ENCODE assay signal across 2 cellular contexts in genomic region chr20:36861625-36861874, GRCh38.
TF ChIP-seq lines count a peak whose summit lies in the region.

No MANE protein-coding gene starts in this region.

TF ChIP-seq in GM12878, 131 proteins besides CTCF, POLR2A, EP300 and RAD21:
- TF ChIP-seq BHLHE40 (IDR thresholded peaks at IDR 0.05; ENCODE audit: borderline replicate concordance in 1 of 2, low read depth in 2 of 2, low read length in 1 of 2) (0 out of 4 replicates have a peak, but pooled peaks of 1 of the 2 experiments have one; percentile 5), NFYA (IDR thresholded peaks at IDR 0.05; ENCODE audit: borderline replicate concordance, low read depth, low read length) (no peak), DPF2 (IDR thresholded peaks at IDR 0.05) (0 out of 2 replicates have a peak, but pooled peaks have one; percentile 21)

TF ChIP-seq in HepG2, 621 proteins besides CTCF, POLR2A, EP300 and RAD21 (continues in another document):
- TF ChIP-seq FOXO1 (CRISPR knock-in tag; IDR thresholded peaks at IDR 0.05) (peak; percentile 24; the same call in 1 of the 2 replicates), NCOA5 (CRISPR knock-in tag; IDR thresholded peaks at IDR 0.05) (no peak), ATF3 (CRISPR knock-in tag; IDR thresholded peaks at IDR 0.05) (peak; percentile 33; the same call in 1 of the 2 replicates), ZNF768 (CRISPR knock-in tag; IDR thresholded peaks at IDR 0.05) (no peak), MEF2D (CRISPR knock-in tag; IDR thresholded peaks at IDR 0.05) (no peak), LCORL (IDR thresholded peaks at IDR 0.05) (no peak), LCORL (CRISPR knock-in tag; IDR thresholded peaks at IDR 0.05) (no peak), ZNF431 (CRISPR knock-in tag; IDR thresholded peaks at IDR 0.05; ENCODE audit: borderline replicate concordance, low read depth) (no peak), MLXIP (CRISPR knock-in tag; IDR thresholded peaks at IDR 0.05; ENCODE audit: borderline replicate concordance) (no peak), TFDP2 (CRISPR knock-in tag; IDR thresholded peaks at IDR 0.05) (no peak), HNRNPH1 (optimal IDR thresholded peaks at IDR 0.05; ENCODE audit: low read depth, low read length) (no peak), HMG20A (CRISPR knock-in tag; IDR thresholded peaks at IDR 0.05; ENCODE audit: borderline replicate concordance) (no peak), JDP2 (CRISPR knock-in tag; IDR thresholded peaks at IDR 0.05; ENCODE audit: borderline replicate concordance) (no peak), ZNF30 (CRISPR knock-in tag; IDR thresholded peaks at IDR 0.05) (0 out of 2 replicates have a peak, but pooled peaks have one; percentile 2), ZFP36L1 (CRISPR knock-in tag; IDR thresholded peaks at IDR 0.05) (no peak), RARA (CRISPR knock-in tag; IDR thresholded peaks at IDR 0.05) (no peak), TSC22D2 (CRISPR knock-in tag; IDR thresholded peaks at IDR 0.05; ENCODE audit: borderline replicate concordance) (0 out of 2 replicates have a peak, but pooled peaks have one; percentile 16), SIX1 (CRISPR knock-in tag; IDR thresholded peaks at IDR 0.05; ENCODE audit: borderline replicate concordance) (no peak), RFXANK (CRISPR knock-in tag; IDR thresholded peaks at IDR 0.05) (0 out of 2 replicates have a peak, but pooled peaks have one; percentile 6), ZNF770 (CRISPR knock-in tag; IDR thresholded peaks at IDR 0.05) (no peak), NFKB2 (CRISPR knock-in tag; IDR thresholded peaks at IDR 0.05; ENCODE audit: borderline replicate concordance) (0 out of 2 replicates have a peak, but pooled peaks have one; percentile 25), ZNF720 (CRISPR knock-in tag; IDR thresholded peaks at IDR 0.05) (no peak), KLF6 (CRISPR knock-in tag; IDR thresholded peaks at IDR 0.05) (no peak; the same call in 1 of the 2 replicates), ZFP1 (CRISPR knock-in tag; IDR thresholded peaks at IDR 0.05) (no peak), ZNF550 (CRISPR knock-in tag; IDR thresholded peaks at IDR 0.05; ENCODE audit: borderline replicate concordance) (0 out of 2 replicates have a peak, but pooled peaks have one; percentile 28), PATZ1 (CRISPR knock-in tag; IDR thresholded peaks at IDR 0.05) (no peak), KMT2A (CRISPR knock-in tag; IDR thresholded peaks at IDR 0.05) (peak; percentile 14; the same call in 1 of the 2 replicates), TCF12 (IDR thresholded peaks at IDR 0.05) (no peak), TCF12 (CRISPR knock-in tag; IDR thresholded peaks at IDR 0.05) (no peak), ZNF530 (CRISPR knock-in tag; IDR thresholded peaks at IDR 0.05; ENCODE audit: low read depth) (no peak), IKZF5 (CRISPR knock-in tag; IDR thresholded peaks at IDR 0.05) (peak; percentile 4; the same call in 1 of the 2 replicates), ELF1 (CRISPR knock-in tag; IDR thresholded peaks at IDR 0.05) (no peak), ZBTB33 (CRISPR knock-in tag; IDR thresholded peaks at IDR 0.05) (no peak), ZNF543 (CRISPR knock-in tag; IDR thresholded peaks at IDR 0.05) (no peak), YEATS2 (CRISPR knock-in tag; IDR thresholded peaks at IDR 0.05; ENCODE audit: borderline replicate concordance) (peak; percentile 0; the same call in 1 of the 2 replicates), NFIB (CRISPR knock-in tag; IDR thresholded peaks at IDR 0.05; ENCODE audit: borderline replicate concordance) (0 out of 2 replicates have a peak, but pooled peaks have one; percentile 41), ZFP91 (CRISPR knock-in tag; IDR thresholded peaks at IDR 0.05; ENCODE audit: borderline replicate concordance) (no peak), ZNF607 (CRISPR knock-in tag; IDR thresholded peaks at IDR 0.05; ENCODE audit: borderline replicate concordance) (no peak), ZNF549 (CRISPR knock-in tag; IDR thresholded peaks at IDR 0.05) (no peak), HNF1B (CRISPR knock-in tag; IDR thresholded peaks at IDR 0.05) (no peak), MIER2 (CRISPR knock-in tag; IDR thresholded peaks at IDR 0.05) (no peak), DR1 (CRISPR knock-in tag; IDR thresholded peaks at IDR 0.05) (no peak), MAFF (IDR thresholded peaks at IDR 0.05; ENCODE audit: low read depth, low read length) (no peak), ZGPAT (CRISPR knock-in tag; IDR thresholded peaks at IDR 0.05) (0 out of 2 replicates have a peak, but pooled peaks have one; percentile 26), ARNT2 (CRISPR knock-in tag; IDR thresholded peaks at IDR 0.05; ENCODE audit: low read depth) (no peak), ZBTB38 (CRISPR knock-in tag; IDR thresholded peaks at IDR 0.05) (peak; percentile 76; the same call in 1 of the 2 replicates), ZC3H4 (CRISPR knock-in tag; IDR thresholded peaks at IDR 0.05; ENCODE audit: borderline replicate concordance) (no peak), SATB2 (CRISPR knock-in tag; IDR thresholded peaks at IDR 0.05) (no peak), KLF16 (CRISPR knock-in tag; IDR thresholded peaks at IDR 0.05) (no peak), CEBPG (CRISPR knock-in tag; IDR thresholded peaks at IDR 0.05) (no peak), AGO2 (optimal IDR thresholded peaks at IDR 0.05; ENCODE audit: low read depth, low read length) (peak; percentile 67), ZC3H13 (CRISPR knock-in tag; IDR thresholded peaks at IDR 0.05) (0 out of 2 replicates have a peak, but pooled peaks have one; percentile 52), ZNF547 (CRISPR knock-in tag; IDR thresholded peaks at IDR 0.05) (no peak)
